ENCODE assay signal across 1 cellular context in genomic region chr14:19374451-19374903, GRCh38.
TF ChIP-seq lines count a peak whose summit lies in the region.

No MANE protein-coding gene starts in this region.

TF ChIP-seq in HEK293, 187 proteins besides CTCF, POLR2A, EP300 and RAD21 (continued from another document):
- 0 out of 2 replicates have a peak, but pooled peaks have one; percentile 30 for TF ChIP-seq ZNF169 (tag by site-specific recombination; IDR thresholded peaks at IDR 0.05)
